In the genomic region with DNA sequence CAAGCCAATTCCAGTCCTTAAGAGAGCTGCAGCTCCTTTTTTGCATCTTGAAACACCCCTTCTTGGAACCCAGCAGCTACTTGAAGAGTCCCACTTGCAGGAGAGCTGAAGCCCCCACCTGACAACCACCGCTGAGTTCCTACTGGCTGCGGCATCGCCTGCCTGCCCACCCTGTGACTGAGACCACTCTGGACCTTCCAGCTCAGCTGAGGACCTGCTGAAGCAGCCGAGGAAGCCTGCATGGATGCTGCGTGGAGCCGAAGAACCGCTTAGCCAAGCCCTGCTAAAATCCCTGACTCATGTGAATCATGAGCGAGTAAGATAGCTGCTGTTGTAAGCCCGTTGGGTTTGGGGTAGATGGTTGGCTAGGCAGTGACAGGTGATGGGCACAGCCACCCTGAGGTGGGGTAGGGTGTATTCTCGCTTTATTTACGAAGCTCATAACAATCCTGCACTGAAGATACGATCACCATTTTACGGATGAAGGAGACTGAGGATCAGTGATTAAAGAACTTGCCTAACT, we compare ENCODE assay signal across 31 cellular contexts.
A peak's percentile ranks its signal among the peaks of the same experiment; 100 is the strongest.
DNase-seq lines count a peak whose midpoint lies in the region; ATAC-seq and TF ChIP-seq lines count a peak whose summit lies in the region.
"Had no signal": no experiment of that assay in that cellular context is flagged by ENCODE, and none has a peak within 500 bp of the region (broad histone marks: within the 10 kb centered on the region; RNA-seq: fewer than 3 reads in every experiment).

No MANE protein-coding gene starts in this region.

- peaks cover 34% of the 10 kb centered on the region for H3K27me3 Mint-ChIP-seq in endodermal cell (ENCODE audit: insufficient read depth)
- H3K27me3 Mint-ChIP-seq in activated T-helper 17 cell treated with anti-CD3 and anti-CD28 coated beads, Interleukin-2, amount 50 U/mL, for 72 hours, result peaks cover 40% of the 10 kb centered on the region

- H2BK12ac ChIP-seq in neuronal stem cell (ENCODE audit: low read length), result no peak overlapping the region

- intact Hi-C loops in cardiac septum (cut with DNase I), result no loop called here
- intact Hi-C loops in left ventricle myocardium inferior (cut with micrococcal nuclease), result no loop called here

- peaks cover 63% of the 10 kb centered on the region for H3K27me3 ChIP-seq in left ventricle myocardium inferior (ENCODE audit: low read depth)
- H3K27me3 ChIP-seq in endodermal cell (ENCODE audit: control insufficient read depth, insufficient read depth, low read length, poor library complexity, severe bottlenecking), result peaks cover 55% of the 10 kb centered on the region
- peaks cover 0 to 41% (median 0%) of the 10 kb centered on the region in 3 experiments for H3K27me3 ChIP-seq in neuronal stem cell (ENCODE audit: control insufficient read depth in 3 of 3, insufficient read depth in 3 of 3, low read depth in 1 of 3, low read length in 3 of 3)
- H3K27me3 ChIP-seq: BLaER1 treated with 17β-estradiol and CSF1 and Interleukin-3, amounts not matched to agents 10 nM and 100 nM; MG63 had no signal

- no peak overlapping the region for H4K8ac ChIP-seq in neuronal stem cell (ENCODE audit: low read depth, low read length)

- H3K23ac ChIP-seq in neuronal stem cell (ENCODE audit: low read depth, low read length, poor library complexity), result peak overlapping the region; percentile 4

- WGBS in endodermal cell (ENCODE audit: insufficient coverage in 1 of 2, insufficient read length in 1 of 2), 2 experiments, result 87 to 91% methylated on average over 11 to 13 of the region's 13 CpGs
- no CpG with 5 or more reads among the region's 13 CpGs for WGBS in neuronal stem cell (ENCODE audit: extremely low coverage in 2 of 2, insufficient read length in 2 of 2, insufficient replicate concordance in 1 of 2), 2 donors

- no peaks in the 10 kb centered on the region for H3K4me1 Mint-ChIP-seq in endodermal cell
- H3K4me1 Mint-ChIP-seq in activated T-helper 17 cell treated with anti-CD3 and anti-CD28 coated beads, Interleukin-2, amount 50 U/mL, for 72 hours, result no peaks in the 10 kb centered on the region

- H3K4me1 ChIP-seq in left ventricle myocardium inferior (peaks cover under 1% of the 10 kb centered on the region), endodermal cell (ENCODE audit: control insufficient read depth, insufficient read depth, low read length) (no peaks in the 10 kb centered on the region), neuronal stem cell (ENCODE audit: control insufficient read depth in 2 of 2, insufficient read depth in 1 of 2, low read depth in 1 of 2, low read length in 2 of 2) (no peaks in the 10 kb centered on the region)
- H3K4me1 ChIP-seq: BLaER1 treated with 17β-estradiol and CSF1 and Interleukin-3, amounts not matched to agents 10 nM and 100 nM; SJCRH30 had no signal

- no peak overlapping the region for H3K4me2 ChIP-seq in neuronal stem cell (ENCODE audit: insufficient read depth, low read length, poor library complexity, severe bottlenecking)
- H3K4me2 ChIP-seq: BLaER1 treated with 17β-estradiol and CSF1 and Interleukin-3, amounts not matched to agents 10 nM and 100 nM; PC-9 had no signal

- no peak overlapping the region for H3K14ac ChIP-seq in neuronal stem cell (ENCODE audit: low read length)

- H3K36me3 Mint-ChIP-seq in endodermal cell (ENCODE audit: low read depth), result no peaks in the 10 kb centered on the region
- H3K36me3 Mint-ChIP-seq in activated T-helper 17 cell treated with anti-CD3 and anti-CD28 coated beads, Interleukin-2, amount 50 U/mL, for 72 hours (ENCODE audit: low read depth), result no peaks in the 10 kb centered on the region
- H3K36me3 Mint-ChIP-seq: CD8-positive, alpha-beta T cell had no signal

- H3K27ac Mint-ChIP-seq in endodermal cell, result no peak overlapping the region
- no peak overlapping the region for H3K27ac Mint-ChIP-seq in activated T-helper 17 cell treated with anti-CD3 and anti-CD28 coated beads, Interleukin-2, amount 50 U/mL, for 72 hours
- H3K27ac Mint-ChIP-seq: CD8-positive, alpha-beta T cell; H9; HFFc6 had no signal

- DNase-seq in cardiac septum (ENCODE audit: low spot score), result peak; percentile 47
- no peak for DNase-seq in left ventricle myocardium inferior
- peak; percentile 29 for DNase-seq in endodermal cell
- no peak for DNase-seq in neuronal stem cell (ENCODE audit: low spot score)
- DNase-seq in ureter (ENCODE audit: low spot score), result peak; percentile 37
- DNase-seq in effector CD8-positive, alpha-beta T cell (lab: John Stamatoyannopoulos, UW), result no peak
- no peak for DNase-seq in HCEC 1CT
- DNase-seq: AML-193; Caco-2; DMS79; EL; GDM1; GM23248; HFFc6; KG1; MG63; NCI-H1105 treated with DMSO at 0.1 percent for 48 hours; NCI-H146; NCI-H2029; NCI-H446 treated with DMSO at 0.1 percent for 48 hours; NCI-H526; NCI-H82; NK-92 treated with Interleukin-12 subunit alpha and Interleukin-12 subunit beta, amount 100 ng/mL, for 24 hours; PC-9; SJCRH30 had no signal

- H3K27ac ChIP-seq in left ventricle myocardium inferior (replicated peaks) (no peak overlapping the region), endodermal cell (ENCODE audit: low read depth, low read length) (no peak overlapping the region), neuronal stem cell (replicated peaks; ENCODE audit: low read length) (no peak overlapping the region)
- H3K27ac ChIP-seq: BLaER1 treated with 17β-estradiol and CSF1 and Interleukin-3, amounts not matched to agents 10 nM and 100 nM; GM23248; PC-9; SJCRH30 had no signal

- no peak overlapping the region for H2AK5ac ChIP-seq in neuronal stem cell (ENCODE audit: low read depth, low read length)

- H4K91ac ChIP-seq in neuronal stem cell (ENCODE audit: low read depth, low read length, poor library complexity), result no peak overlapping the region

- H3K79me1 ChIP-seq in neuronal stem cell (ENCODE audit: low read depth, low read length), result no peaks in the 10 kb centered on the region

- ATAC-seq in activated T-helper 17 cell treated with anti-CD3 and anti-CD28 coated beads, Interleukin-2, amount 50 U/mL, for 72 hours (replicated peaks), result no peak
- ATAC-seq: CD8-positive, alpha-beta T cell; GM12878; Right ventricle myocardium inferior had no signal

- no peaks in the 10 kb centered on the region for H3K9me3 ChIP-seq in left ventricle myocardium inferior (replicated peaks)
- H3K9me3 ChIP-seq in endodermal cell (ENCODE audit: control insufficient read depth, low read length), result no peaks in the 10 kb centered on the region
- no peaks in the 10 kb centered on the region for H3K9me3 ChIP-seq in neuronal stem cell (replicated peaks in 1 of 2; ENCODE audit: control insufficient read depth in 2 of 2, insufficient read depth in 1 of 2, low read depth in 1 of 2, low read length in 2 of 2)
- H3K9me3 ChIP-seq: BLaER1 treated with 17β-estradiol and CSF1 and Interleukin-3, amounts not matched to agents 10 nM and 100 nM; Caco-2; MG63; SJCRH30 had no signal

- H3K36me3 ChIP-seq in left ventricle myocardium inferior (no peaks in the 10 kb centered on the region), endodermal cell (ENCODE audit: control insufficient read depth, insufficient read depth, low read length) (no peaks in the 10 kb centered on the region), neuronal stem cell (replicated peaks in 1 of 2; ENCODE audit: control insufficient read depth in 2 of 2, insufficient read depth in 2 of 2, low read length in 2 of 2) (no peaks in the 10 kb centered on the region)
- H3K36me3 ChIP-seq: BLaER1 treated with 17β-estradiol and CSF1 and Interleukin-3, amounts not matched to agents 10 nM and 100 nM; MG63; SJCRH30 had no signal

- no peak overlapping the region for H3K18ac ChIP-seq in neuronal stem cell (ENCODE audit: low read length)

- no peak overlapping the region for H3K4me3 Mint-ChIP-seq in endodermal cell
- no peak overlapping the region for H3K4me3 Mint-ChIP-seq in activated T-helper 17 cell treated with anti-CD3 and anti-CD28 coated beads, Interleukin-2, amount 50 U/mL, for 72 hours
- H3K4me3 Mint-ChIP-seq: CD8-positive, alpha-beta T cell; H9; HFFc6 had no signal

- no peak for TF ChIP-seq CTCF in left ventricle myocardium inferior (IDR thresholded peaks at IDR 0.05; ENCODE audit: borderline replicate concordance)
- TF ChIP-seq CTCF in endodermal cell (conservative IDR thresholded peaks at IDR 0.05), result no peak

- H2BK120ac ChIP-seq in neuronal stem cell (ENCODE audit: low read depth, low read length), result no peak overlapping the region

- no peak overlapping the region for H2BK5ac ChIP-seq in neuronal stem cell (ENCODE audit: low read length)

- H3K4ac ChIP-seq in neuronal stem cell (ENCODE audit: low read length), result no peak overlapping the region

- no peaks in the 10 kb centered on the region for H3K9me3 Mint-ChIP-seq in endodermal cell
- H3K9me3 Mint-ChIP-seq in activated T-helper 17 cell treated with anti-CD3 and anti-CD28 coated beads, Interleukin-2, amount 50 U/mL, for 72 hours, result no peaks in the 10 kb centered on the region
- H3K9me3 Mint-ChIP-seq: CD8-positive, alpha-beta T cell; H9; HFFc6 had no signal

- no peak overlapping the region for H2BK15ac ChIP-seq in neuronal stem cell (ENCODE audit: low read length)

- no peak overlapping the region for H2AFZ ChIP-seq in neuronal stem cell (ENCODE audit: low read length)
- H2AFZ ChIP-seq: GM23248, PC-9 had no signal

- H3K9ac ChIP-seq in endodermal cell (ENCODE audit: extremely low read depth, low read length, poor library complexity, severe bottlenecking) (no peak overlapping the region), neuronal stem cell (ENCODE audit: low read depth, low read length, poor library complexity) (no peak overlapping the region)
- H3K9ac ChIP-seq: BLaER1 treated with 17β-estradiol and CSF1 and Interleukin-3, amounts not matched to agents 10 nM and 100 nM; GM23248 had no signal

- H3K4me3 ChIP-seq in left ventricle myocardium inferior (no peak overlapping the region), endodermal cell (ENCODE audit: low read length) (no peak overlapping the region), neuronal stem cell (ENCODE audit: low read length in 2 of 2) (no peak overlapping the region)
- H3K4me3 ChIP-seq: BLaER1 treated with 17β-estradiol and CSF1 and Interleukin-3, amounts not matched to agents 10 nM and 100 nM; GM12878; GM23248; MG63; PC-9; SJCRH30 had no signal

Comparison
In these comparisons a context has a peak if more than half of its experiments do, and no peak if none do; other contexts are left out.
1. DNase-seq: peak in cardiac septum (single experiment), endodermal cell (single experiment) and ureter (single experiment); none in left ventricle myocardium inferior (single experiment), neuronal stem cell (single experiment), effector CD8-positive, alpha-beta T cell (single experiment) and HCEC 1CT (single experiment).